ENCODE assay signal across 8 cellular contexts in genomic region chr16:29153307-29153706, GRCh38.
A peak's percentile ranks its signal among the peaks of the same experiment; 100 is the strongest.
DNase-seq lines count a peak whose midpoint lies in the region; ATAC-seq and TF ChIP-seq lines count a peak whose summit lies in the region.
"Not testable (repeated sequence)": the region's sequence is repeated elsewhere in the genome, so short reads cannot be mapped to it uniquely, and the experiment has no call there.

No MANE protein-coding gene starts in this region.

- CTCF ChIA-PET in CD4-positive, alpha-beta T cell (lab: Charles Lee): not testable (repeated sequence)

- intact Hi-C loops in CD14-positive monocyte (cut with micrococcal nuclease); CD4-positive, alpha-beta T cell (cut with DNase I, micrococcal nuclease); right cardiac atrium (cut with DNase I); ovary (cut with DNase I): not testable (repeated sequence)

- peak overlapping the region; percentile 79 for H3K4me2 ChIP-seq in BLaER1

- 0 out of 2 replicates have a peak overlapping the region, but pooled peaks have one; percentile 24 for H3K9ac ChIP-seq in BLaER1

- 79% methylated on average over 15 of the region's 15 CpGs for WGBS in right cardiac atrium
- WGBS in ovary, 3 donors: 82 to 86% (median 83%) methylated on average over 15 of the region's 15 CpGs

- peak overlapping the region in 4 of 7 donors; percentile 7 to 100 (median 70) for H3K27ac Mint-ChIP-seq in CD14-positive monocyte
- H3K27ac Mint-ChIP-seq in CD4-positive, alpha-beta T cell: peak overlapping the region; percentile 97
- peak overlapping the region; percentile 78 for H3K27ac Mint-ChIP-seq in central memory CD8-positive, alpha-beta T cell (ENCODE audit: low read depth)
- peak overlapping the region in 7 of 10 donors; percentile 19 to 100 (median 96) for H3K27ac Mint-ChIP-seq in naive thymus-derived CD8-positive, alpha-beta T cell

- not testable (repeated sequence) for H3K27me3 ChIP-seq in BLaER1; CD4-positive, alpha-beta T cell (ENCODE audit: control insufficient read depth, insufficient read depth, low read length); right cardiac atrium (ENCODE audit: control insufficient read depth, insufficient read depth); ovary

- TF ChIP-seq EP300 in ovary (IDR thresholded peaks at IDR 0.05): not testable (repeated sequence)

- H3K9me3 Mint-ChIP-seq in CD14-positive monocyte: peaks cover 0 to 10% (median 0%) of the 10 kb centered on the region in 7 donors
- not testable (repeated sequence) for H3K9me3 Mint-ChIP-seq in CD4-positive, alpha-beta T cell; central memory CD8-positive, alpha-beta T cell; naive thymus-derived CD8-positive, alpha-beta T cell

- POLR2A ChIA-PET in CD4-positive, alpha-beta T cell (lab: Charles Lee): not testable (repeated sequence)
- POLR2A ChIA-PET in naive thymus-derived CD8-positive, alpha-beta T cell (lab: Charles Lee): interaction anchor here (0.7 kb wide), 1 partner anchor 128 kb away, joined by 4 read pairs; no protein-coding TSS in a partner anchor

- not testable (repeated sequence) for H3K4me3 ChIP-seq in BLaER1; right cardiac atrium (ENCODE audit: low read length); ovary

- not testable (repeated sequence) for H3K4me3 Mint-ChIP-seq in CD14-positive monocyte; CD4-positive, alpha-beta T cell; central memory CD8-positive, alpha-beta T cell
- H3K4me3 Mint-ChIP-seq in naive thymus-derived CD8-positive, alpha-beta T cell: peak overlapping the region in 1 of 10 donors; percentile 58

- not testable (repeated sequence) for H4K20me1 ChIP-seq in BLaER1

- not testable (repeated sequence) for TF ChIP-seq POLR2A in ovary (IDR thresholded peaks at IDR 0.05)

- ATAC-seq in CD4-positive, alpha-beta T cell (ENCODE audit: poor library complexity); central memory CD8-positive, alpha-beta T cell (replicated peaks; ENCODE audit: extremely low read depth, poor library complexity, severe bottlenecking); right cardiac atrium; naive thymus-derived CD8-positive, alpha-beta T cell: not testable (repeated sequence)

- H3K9me3 ChIP-seq in BLaER1; CD4-positive, alpha-beta T cell (ENCODE audit: control insufficient read depth, low read length); KOPT-K1 (ENCODE audit: insufficient read depth, low read length, poor library complexity, severe bottlenecking); right cardiac atrium (ENCODE audit: control insufficient read depth, low read length); ovary: not testable (repeated sequence)

- peaks cover 83% of the 10 kb centered on the region for H3K4me1 Mint-ChIP-seq in CD14-positive monocyte
- H3K4me1 Mint-ChIP-seq in CD4-positive, alpha-beta T cell (ENCODE audit: low read depth): peaks cover 71% of the 10 kb centered on the region
- peaks cover 33% of the 10 kb centered on the region for H3K4me1 Mint-ChIP-seq in central memory CD8-positive, alpha-beta T cell
- peaks cover 31 to 85% (median 80%) of the 10 kb centered on the region in 4 donors for H3K4me1 Mint-ChIP-seq in naive thymus-derived CD8-positive, alpha-beta T cell

- H3K27ac ChIP-seq in BLaER1 (peak overlapping the region; percentile 58; the same call in 1 of the 2 replicates), KOPT-K1 (ENCODE audit: low read depth, low read length, poor library complexity, severe bottlenecking) (peak overlapping the region; percentile 90), ovary (peak overlapping the region; percentile 45 to 95)
- peak overlapping the region; percentile 21 for H3K27ac ChIP-seq in CD4-positive, alpha-beta T cell (ENCODE audit: low read depth, low read length)
- H3K27ac ChIP-seq in right cardiac atrium (ENCODE audit: low read length): not testable (repeated sequence)

- peaks cover 81% of the 10 kb centered on the region for H3K4me1 ChIP-seq in BLaER1
- H3K4me1 ChIP-seq in right cardiac atrium (ENCODE audit: control insufficient read depth, insufficient read depth, low read length): not testable (repeated sequence)
- H3K4me1 ChIP-seq in ovary (ENCODE audit: insufficient read depth): peaks cover 31% of the 10 kb centered on the region

- not testable (repeated sequence) for H3K27me3 Mint-ChIP-seq in CD14-positive monocyte (ENCODE audit: low read depth in 3 of 3); CD4-positive, alpha-beta T cell; central memory CD8-positive, alpha-beta T cell; naive thymus-derived CD8-positive, alpha-beta T cell

- DNase-seq in CD14-positive monocyte (ENCODE audit: low spot score); CD4-positive, alpha-beta T cell; central memory CD8-positive, alpha-beta T cell (ENCODE audit: low spot score in 2 of 2); naive thymus-derived CD8-positive, alpha-beta T cell: not testable (repeated sequence)
- DNase-seq in right cardiac atrium (peak in 2 of 3 donors; percentile 20 to 46), ovary (peak in 1 of 5 donors; percentile 35)

- not testable (repeated sequence) for TF ChIP-seq CTCF in CD14-positive monocyte (IDR thresholded peaks at IDR 0.05); CD4-positive, alpha-beta T cell (IDR thresholded peaks at IDR 0.05); ovary (IDR thresholded peaks at IDR 0.05)

- peaks cover 40 to 78% of the 10 kb centered on the region in 2 donors for H3K36me3 Mint-ChIP-seq in CD14-positive monocyte
- H3K36me3 Mint-ChIP-seq in CD4-positive, alpha-beta T cell (ENCODE audit: low read depth): peaks cover 20% of the 10 kb centered on the region
- H3K36me3 Mint-ChIP-seq in central memory CD8-positive, alpha-beta T cell (ENCODE audit: insufficient read depth); naive thymus-derived CD8-positive, alpha-beta T cell: not testable (repeated sequence)

- not testable (repeated sequence) for H3K36me3 ChIP-seq in BLaER1; KOPT-K1 (ENCODE audit: insufficient read depth, low read length); ovary
